Comparison of ENCODE assay signal across 35 cellular contexts in genomic region chr16:16790597-16790996, GRCh38.
"Had no signal": no experiment of that assay in that cellular context is flagged by ENCODE, and none has a peak within 500 bp of the region (broad histone marks: within the 10 kb centered on the region; RNA-seq: fewer than 3 reads in every experiment).

No MANE protein-coding gene starts in this region.

- H3K4me3 ChIP-seq: MG63 had no signal

- DNase-seq: Karpas-422, Kasumi-1, MG63, MV-4-11, NCI-H1048, NCI-H1092, NCI-H1092 treated with DMSO at 0.1 percent for 48 hours, NCI-H1105, NCI-H1105 treated with DMSO at 0.1 percent for 48 hours, NCI-H1417, NCI-H1417 treated with DMSO at 0.1 percent for 48 hours, NCI-H1436, NCI-H1436 treated with DMSO at 0.1 percent for 48 hours, NCI-H146, NCI-H1694, NCI-H1694 treated with DMSO at 0.1 percent for 48 hours, NCI-H187, NCI-H187 treated with DMSO at 0.1 percent for 48 hours, NCI-H1930, NCI-H2029, NCI-H2029 treated with DMSO at 0.1 percent for 48 hours, NCI-H2081, NCI-H2081 treated with DMSO at 0.1 percent for 48 hours, NCI-H2107, NCI-H2171, NCI-H2171 treated with DMSO at 0.1 percent for 48 hours, NCI-H2227 treated with DMSO at 0.1 percent for 48 hours, NCI-H226, NCI-H345, NCI-H446, NCI-H446 treated with DMSO at 0.1 percent for 48 hours, NCI-H510A, NCI-H510A treated with DMSO at 0.1 percent for 48 hours, NCI-H524, NCI-H524 treated with DMSO at 0.1 percent for 48 hours had no signal

- H3K27me3 ChIP-seq: MG63 had no signal

- H3K36me3 ChIP-seq: MG63 had no signal
